ENCODE assay signal across 22 cellular contexts in genomic region chr3:33722186-33722585, GRCh38. TPM values are rescaled to one million over a fixed set of nuclear protein-coding genes. Genes with fewer than 3 reads are reported as not detected.
DNase-seq lines count a peak whose midpoint lies in the region; ATAC-seq and TF ChIP-seq lines count a peak whose summit lies in the region.
"Had no signal": no experiment of that assay in that cellular context is flagged by ENCODE, and none has a peak within 500 bp of the region (broad histone marks: within the 10 kb centered on the region; RNA-seq: fewer than 3 reads in every experiment).

No MANE protein-coding gene starts in this region.

- peak overlapping the region; percentile 57 for H3K27ac ChIP-seq in left ventricle myocardium inferior (replicated peaks)
- H3K27ac ChIP-seq in right cardiac atrium (ENCODE audit: low read length), result no peak overlapping the region
- H3K27ac ChIP-seq in brain microvascular endothelial cell, result peak overlapping the region; percentile 77
- no peak overlapping the region for H3K27ac ChIP-seq in mesendoderm (ENCODE audit: low read depth, low read length)
- H3K27ac ChIP-seq: lower lobe of right lung had no signal

- H2AK5ac ChIP-seq in mesendoderm (ENCODE audit: low read length), result no peak overlapping the region

- no peak overlapping the region for H3K18ac ChIP-seq in mesendoderm (ENCODE audit: low read length)

- no peak for TF ChIP-seq CTCF in left ventricle myocardium inferior (IDR thresholded peaks at IDR 0.05; ENCODE audit: borderline replicate concordance)
- no peak for TF ChIP-seq CTCF in brain microvascular endothelial cell (IDR thresholded peaks at IDR 0.05; ENCODE audit: low read depth, low read length, missing control alignments)

- peaks cover 37% of the 10 kb centered on the region for H3K4me1 ChIP-seq in left ventricle myocardium inferior
- H3K4me1 ChIP-seq in right cardiac atrium (ENCODE audit: control insufficient read depth, insufficient read depth, low read length), result no peaks in the 10 kb centered on the region
- no peaks in the 10 kb centered on the region for H3K4me1 ChIP-seq in mesendoderm (ENCODE audit: control insufficient read depth, low read depth, low read length)

- H3K36me3 ChIP-seq in left ventricle myocardium inferior (no peaks in the 10 kb centered on the region), brain microvascular endothelial cell (replicated peaks) (no peaks in the 10 kb centered on the region), mesendoderm (ENCODE audit: control insufficient read depth, insufficient read depth, low read length) (no peaks in the 10 kb centered on the region)
- H3K36me3 ChIP-seq: esophagus squamous epithelium, lower lobe of right lung had no signal

- no peak overlapping the region for H3K4ac ChIP-seq in mesendoderm (ENCODE audit: low read depth, low read length)

- no peak overlapping the region for H4K5ac ChIP-seq in mesendoderm (ENCODE audit: low read length)

- no peaks in the 10 kb centered on the region for H3K27me3 ChIP-seq in left ventricle myocardium inferior (ENCODE audit: low read depth)
- no peaks in the 10 kb centered on the region for H3K27me3 ChIP-seq in right cardiac atrium (ENCODE audit: control insufficient read depth, insufficient read depth)
- H3K27me3 ChIP-seq in brain microvascular endothelial cell (replicated peaks), result no peaks in the 10 kb centered on the region
- H3K27me3 ChIP-seq in mesendoderm (ENCODE audit: insufficient read depth, low read length, poor library complexity), result no peaks in the 10 kb centered on the region
- H3K27me3 ChIP-seq: esophagus squamous epithelium had no signal

- no peaks in the 10 kb centered on the region for H3K9me3 ChIP-seq in left ventricle myocardium inferior (replicated peaks)
- no peaks in the 10 kb centered on the region for H3K9me3 ChIP-seq in right cardiac atrium (ENCODE audit: control insufficient read depth, low read length)
- H3K9me3 ChIP-seq: esophagus squamous epithelium, lower lobe of right lung had no signal

- H3K56ac ChIP-seq in mesendoderm (ENCODE audit: low read length), result no peak overlapping the region

- ATAC-seq in right cardiac atrium (no peak), GM21447 (IDR thresholded peaks at IDR 0.05; ENCODE audit: unreplicated experiment) (no peak)
- ATAC-seq: lower lobe of right lung had no signal

- no peak overlapping the region for H2BK15ac ChIP-seq in mesendoderm (replicated peaks; ENCODE audit: low read depth)

- H4K8ac ChIP-seq in mesendoderm (ENCODE audit: low read depth, low read length), result peak overlapping the region; percentile 13

- intact Hi-C loops in left ventricle myocardium inferior (cut with micrococcal nuclease), result no loop called here
- intact Hi-C loops in right cardiac atrium (cut with DNase I), result no loop called here

- no peaks in the 10 kb centered on the region for H3K79me1 ChIP-seq in mesendoderm (ENCODE audit: low read length)

- 75% methylated on average over 1 of the region's 1 CpG for WGBS in right cardiac atrium
- WGBS in mesendoderm (ENCODE audit: extremely low coverage, insufficient coverage, low lambda C conversion rate), result no CpG with 5 or more reads among the region's 1 CpG

- no peak overlapping the region for H2BK5ac ChIP-seq in mesendoderm (ENCODE audit: low read length)

- no peak overlapping the region for H3K23ac ChIP-seq in mesendoderm (ENCODE audit: low read length)

- H3K79me2 ChIP-seq in mesendoderm (ENCODE audit: control insufficient read depth, insufficient read depth, low read length), result no peaks in the 10 kb centered on the region

- no peak overlapping the region for H3K4me2 ChIP-seq in mesendoderm (ENCODE audit: low read length)

- in situ Hi-C loops in brain microvascular endothelial cell (cut with HindIII; ENCODE audit: low pct_ligation_motif_present, low sequenced_read_pairs), result no loop called here

- no peak overlapping the region for H2BK120ac ChIP-seq in mesendoderm (ENCODE audit: low read depth, low read length)

- DNase-seq in left ventricle myocardium inferior (no peak), right cardiac atrium (no peak), brain microvascular endothelial cell (peak; percentile 25), mesendoderm (no peak), activated gamma-delta T cell treated with Interleukin-2 at 50 U/mL for 16 hours (no peak)
- DNase-seq in activated CD4-positive, CD25-positive, alpha-beta regulatory T cell (lab: John Stamatoyannopoulos, UW), result no peak
- DNase-seq in activated T-cell treated with anti-CD3 and anti-CD28 coated beads, Interleukin-2, amount 50 U/mL, for 48 hours, result no peak
- DNase-seq: ACHN; activated naive CD8-positive, alpha-beta T cell treated with anti-CD3 and anti-CD28 coated beads, Interleukin-2, amount 10 ng/mL, durations not matched to agents 7 days and 5 days; CD4-positive, CD25-positive, alpha-beta regulatory T cell; central memory CD4-positive, alpha-beta T cell; effector CD8-positive, alpha-beta T cell; esophagus squamous epithelium; head of caudate nucleus; immature natural killer cell; KG1; lower lobe of right lung; NCI-H187 treated with DMSO at 0.1 percent for 48 hours; NCI-H446 treated with DMSO at 0.1 percent for 48 hours; RPMI8226; SW 1271 had no signal

- H3K9ac ChIP-seq in mesendoderm (ENCODE audit: low read length), result no peak overlapping the region

- H3K4me3 ChIP-seq in left ventricle myocardium inferior (no peak overlapping the region), right cardiac atrium (ENCODE audit: low read length) (no peak overlapping the region), brain microvascular endothelial cell (ENCODE audit: low read depth, low read length) (no peak overlapping the region), mesendoderm (ENCODE audit: low read length) (no peak overlapping the region)
- H3K4me3 ChIP-seq: esophagus squamous epithelium, lower lobe of right lung had no signal

RNA-seq across cellular contexts. Expression of gene CLASP2, which starts 4.1 kb away (rescaled TPM):
- 75.0 TPM for total RNA-seq in left ventricle myocardium inferior
- total RNA-seq in right cardiac atrium, result 10 to 100 TPM; 55.3 to 77.1 (median 67.4) TPM
- polyA plus RNA-seq in right cardiac atrium, result 15.8 TPM
- 18.2 TPM for polyA plus RNA-seq in mesendoderm (2013, experiment 1 of 2)
- 19.6 TPM for polyA plus RNA-seq in mesendoderm (2013, experiment 2 of 2)

Comparison
In these comparisons a context has a peak if more than half of its experiments do, and no peak if none do; other contexts are left out.
1. H3K27ac ChIP-seq: peak in left ventricle myocardium inferior (single experiment) and brain microvascular endothelial cell (single experiment); none in right cardiac atrium (single experiment) and mesendoderm (single experiment).